In genomic region chr5:93570294-93571110, GRCh38 we compare ENCODE assay signal across 11 cellular contexts. TPM values are rescaled to one million over a fixed set of nuclear protein-coding genes. Genes with fewer than 3 reads are reported as not detected.
DNase-seq lines count a peak whose midpoint lies in the region; ATAC-seq and TF ChIP-seq lines count a peak whose summit lies in the region.
"Had no signal": no experiment of that assay in that cellular context is flagged by ENCODE, and none has a peak within 500 bp of the region (broad histone marks: within the 10 kb centered on the region; RNA-seq: fewer than 3 reads in every experiment).

No MANE protein-coding gene starts in this region.

- H3K4me3 Mint-ChIP-seq in chondrocyte (ENCODE audit: unreplicated experiment), result no peak overlapping the region
- H3K4me3 Mint-ChIP-seq: HFFc6 had no signal

- H3K27me3 Mint-ChIP-seq in chondrocyte (ENCODE audit: low read depth), result no peaks in the 10 kb centered on the region

- peaks cover 2% of the 10 kb centered on the region for H3K36me3 Mint-ChIP-seq in chondrocyte (ENCODE audit: low read depth)

- intact Hi-C loops in dorsolateral prefrontal cortex (cut with DNase I), result loop anchor here in 1 of 2 donors (10.0 kb wide), 2 partner anchors 656 to 886 kb away; no protein-coding TSS in a partner anchor

- H3K79me2 ChIP-seq in osteoblast (ENCODE audit: insufficient read depth, low read length), result peaks cover 71% of the 10 kb centered on the region

- peaks cover 5% of the 10 kb centered on the region for H4K20me1 ChIP-seq in osteoblast (ENCODE audit: insufficient read depth, low read length)

- H2AFZ ChIP-seq in osteoblast (ENCODE audit: low read length), result no peak overlapping the region

- TF ChIP-seq CTCF in dorsolateral prefrontal cortex (IDR thresholded peaks at IDR 0.05 in 54 of 56, conservative IDR thresholded peaks at IDR 0.05 in 2 of 56; ENCODE audit: low read depth in 1 of 56, partially characterized antibody in 56 of 56), result no peak
- TF ChIP-seq CTCF in osteoblast (IDR thresholded peaks at IDR 0.05; ENCODE audit: extremely low read depth, low read depth, low read length), result no peak
- no peak for TF ChIP-seq CTCF in chondrocyte (IDR thresholded peaks at IDR 0.05)

- H3K36me3 ChIP-seq in osteoblast (ENCODE audit: insufficient read depth, low read length), result peaks cover 3% of the 10 kb centered on the region

- no peak overlapping the region for H3K4me2 ChIP-seq in osteoblast (ENCODE audit: insufficient read depth, low read length)

- H3K9me3 Mint-ChIP-seq in chondrocyte (ENCODE audit: low read depth), result no peaks in the 10 kb centered on the region

- DNase-seq in dorsolateral prefrontal cortex, result no peak
- DNase-seq in osteoblast (ENCODE audit: insufficient read length, low spot score, missing footprints), result peak; percentile 19
- DNase-seq in chondrocyte (ENCODE audit: low spot score), result no peak
- DNase-seq: HFFc6 had no signal

- peak overlapping the region in 35 of 59 donors; percentile 3 to 56 (median 23) for H3K4me3 ChIP-seq in dorsolateral prefrontal cortex
- no peak overlapping the region for H3K4me3 ChIP-seq in osteoblast (ENCODE audit: insufficient read depth, low read length)

- peaks cover 34% of the 10 kb centered on the region for H3K4me1 Mint-ChIP-seq in chondrocyte (ENCODE audit: low read depth)

- no peaks in the 10 kb centered on the region for H3K4me1 ChIP-seq in osteoblast (ENCODE audit: insufficient read depth, low read length)

- H3K27ac Mint-ChIP-seq in chondrocyte (ENCODE audit: unreplicated experiment), result no peak overlapping the region
- H3K27ac Mint-ChIP-seq: HFFc6 had no signal

- ATAC-seq in GM18519 (IDR thresholded peaks at IDR 0.05; ENCODE audit: low FRiP score, unreplicated experiment), result peak; percentile 42
- ATAC-seq in HG02885 (IDR thresholded peaks at IDR 0.05; ENCODE audit: poor library complexity, unreplicated experiment), result peak; percentile 34
- no peak for ATAC-seq in HG02763 (IDR thresholded peaks at IDR 0.05; ENCODE audit: unreplicated experiment)
- ATAC-seq in HG02571 (IDR thresholded peaks at IDR 0.05; ENCODE audit: unreplicated experiment), result no peak
- ATAC-seq in HG02938 (IDR thresholded peaks at IDR 0.05; ENCODE audit: unreplicated experiment), result no peak
- ATAC-seq: left lobe of liver had no signal

- H3K27ac ChIP-seq in dorsolateral prefrontal cortex (peak overlapping the region in 57 of 59 donors; percentile 8 to 100 (median 81)), osteoblast (ENCODE audit: low read depth, low read length) (no peak overlapping the region)

- no peaks in the 10 kb centered on the region for H3K9me3 ChIP-seq in osteoblast (ENCODE audit: low read depth, low read length)

- H3K27me3 ChIP-seq in dorsolateral prefrontal cortex (peaks cover 0 to 57% (median 4%) of the 10 kb centered on the region in 45 donors), osteoblast (ENCODE audit: insufficient read depth, low read length) (no peaks in the 10 kb centered on the region)

RNA-seq across cellular contexts. Expression of gene NR2F1-AS1, which starts 10.5 kb away (rescaled TPM):
- total RNA-seq in dorsolateral prefrontal cortex (100 to 1,000 TPM in 43 of 120 experiments, 10 to 100 TPM in 77; 42.2 to 125 (median 96.4) TPM), osteoblast (15.9 and 17.4 TPM in 2 replicates), chondrocyte (16.2 to 20.0 TPM (median 19.7 TPM) in 3 replicates)
- total RNA-seq: T-helper 2 cell treated with Interferon-gamma antibody and Interleukin-4, amounts not matched to agents 100 ng/mL and 5 ng/mL, for 36 hours had no signal

RNA-seq across cellular contexts. Expression of gene NR2F1, which starts 12.5 kb away (rescaled TPM):
- total RNA-seq in dorsolateral prefrontal cortex, result 100 to 1,000 TPM in 56 of 120 experiments, 10 to 100 TPM in 64; 46.1 to 145 (median 98.5) TPM
- total RNA-seq in osteoblast, result 7.2 and 10.6 TPM in 2 replicates
- 28.7 to 41.9 TPM (median 30.8 TPM) in 3 replicates for total RNA-seq in chondrocyte
- total RNA-seq: T-helper 2 cell treated with Interferon-gamma antibody and Interleukin-4, amounts not matched to agents 100 ng/mL and 5 ng/mL, for 36 hours had no signal

Comparison
In these comparisons a context has a peak if more than half of its experiments do, and no peak if none do; other contexts are left out.
1. ATAC-seq: peak in GM18519 (single experiment) and HG02885 (single experiment); none in HG02763 (single experiment), HG02571 (single experiment) and HG02938 (single experiment).